1 cellular context compared by ENCODE assay signal in genomic region chr22:20084547-20085413, GRCh38.
TF ChIP-seq lines count a peak whose summit lies in the region.

No MANE protein-coding gene starts in this region.

TF ChIP-seq in K562, 482 proteins besides CTCF, POLR2A, EP300 and RAD21 (continued from another document and continues in another):
- TF ChIP-seq, protein P1, sequence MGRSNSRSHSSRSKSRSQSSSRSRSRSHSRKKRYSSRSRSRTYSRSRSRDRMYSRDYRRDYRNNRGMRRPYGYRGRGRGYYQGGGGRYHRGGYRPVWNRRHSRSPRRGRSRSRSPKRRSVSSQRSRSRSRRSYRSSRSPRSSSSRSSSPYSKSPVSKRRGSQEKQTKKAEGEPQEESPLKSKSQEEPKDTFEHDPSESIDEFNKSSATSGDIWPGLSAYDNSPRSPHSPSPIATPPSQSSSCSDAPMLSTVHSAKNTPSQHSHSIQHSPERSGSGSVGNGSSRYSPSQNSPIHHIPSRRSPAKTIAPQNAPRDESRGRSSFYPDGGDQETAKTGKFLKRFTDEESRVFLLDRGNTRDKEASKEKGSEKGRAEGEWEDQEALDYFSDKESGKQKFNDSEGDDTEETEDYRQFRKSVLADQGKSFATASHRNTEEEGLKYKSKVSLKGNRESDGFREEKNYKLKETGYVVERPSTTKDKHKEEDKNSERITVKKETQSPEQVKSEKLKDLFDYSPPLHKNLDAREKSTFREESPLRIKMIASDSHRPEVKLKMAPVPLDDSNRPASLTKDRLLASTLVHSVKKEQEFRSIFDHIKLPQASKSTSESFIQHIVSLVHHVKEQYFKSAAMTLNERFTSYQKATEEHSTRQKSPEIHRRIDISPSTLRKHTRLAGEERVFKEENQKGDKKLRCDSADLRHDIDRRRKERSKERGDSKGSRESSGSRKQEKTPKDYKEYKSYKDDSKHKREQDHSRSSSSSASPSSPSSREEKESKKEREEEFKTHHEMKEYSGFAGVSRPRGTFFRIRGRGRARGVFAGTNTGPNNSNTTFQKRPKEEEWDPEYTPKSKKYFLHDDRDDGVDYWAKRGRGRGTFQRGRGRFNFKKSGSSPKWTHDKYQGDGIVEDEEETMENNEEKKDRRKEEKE (IDR thresholded peaks at IDR 0.05; ENCODE audit: borderline replicate concordance in 1 of 2, control insufficient read depth in 1 of 2, low read depth in 2 of 2, low read length in 1 of 2) = no peak
- TF ChIP-seq PHF21A (IDR thresholded peaks at IDR 0.05; ENCODE audit: borderline replicate concordance, low read depth) (no peak), L3MBTL2 (IDR thresholded peaks at IDR 0.05) (no peak), MLX (CRISPR knock-in tag; conservative IDR thresholded peaks at IDR 0.05) (peak in 1 of 2 experiments; percentile 94; a peak in 2 of 4 replicates), ZSCAN29 (IDR thresholded peaks at IDR 0.05) (no peak), ZNF695 (CRISPR knock-in tag; IDR thresholded peaks at IDR 0.05) (no peak), FOXK1 (CRISPR knock-in tag; IDR thresholded peaks at IDR 0.05; ENCODE audit: borderline replicate concordance) (no peak), HIVEP1 (CRISPR knock-in tag; IDR thresholded peaks at IDR 0.05) (no peak), MED1 (CRISPR knock-in tag; IDR thresholded peaks at IDR 0.05; ENCODE audit: borderline replicate concordance) (no peak), ZNF583 (CRISPR knock-in tag; IDR thresholded peaks at IDR 0.05) (peak; percentile 67; the same call in 1 of the 2 replicates), FOXJ2 (tag; IDR thresholded peaks at IDR 0.05) (no peak), HDAC8 (tag; IDR thresholded peaks at IDR 0.05) (no peak), MAX (CRISPR knock-in tag; IDR thresholded peaks at IDR 0.05) (no peak), TRIM28 (IDR thresholded peaks at IDR 0.05) (no peak), SUPT5H (IDR thresholded peaks at IDR 0.05) (no peak), ZBTB7A (IDR thresholded peaks at IDR 0.05; ENCODE audit: borderline replicate concordance, control insufficient read depth, low read depth, low read length) (no peak), PATZ1 (CRISPR knock-in tag; IDR thresholded peaks at IDR 0.05; ENCODE audit: borderline replicate concordance) (no peak), TSC22D4 (tag; IDR thresholded peaks at IDR 0.05) (no peak), JUN (IDR thresholded peaks at IDR 0.05; ENCODE audit: borderline replicate concordance, low read depth, low read length) (peak; percentile 93; the same call in 1 of the 2 replicates), JUN (CRISPR knock-in tag; IDR thresholded peaks at IDR 0.05; ENCODE audit: borderline replicate concordance) (no peak), ZNF280A (IDR thresholded peaks at IDR 0.05; ENCODE audit: low read depth, partially characterized antibody) (no peak), FOXA1 (IDR thresholded peaks at IDR 0.05; ENCODE audit: borderline replicate concordance) (no peak), ZBTB26 (CRISPR knock-in tag; IDR thresholded peaks at IDR 0.05) (no peak)
- TF ChIP-seq, protein P2, sequence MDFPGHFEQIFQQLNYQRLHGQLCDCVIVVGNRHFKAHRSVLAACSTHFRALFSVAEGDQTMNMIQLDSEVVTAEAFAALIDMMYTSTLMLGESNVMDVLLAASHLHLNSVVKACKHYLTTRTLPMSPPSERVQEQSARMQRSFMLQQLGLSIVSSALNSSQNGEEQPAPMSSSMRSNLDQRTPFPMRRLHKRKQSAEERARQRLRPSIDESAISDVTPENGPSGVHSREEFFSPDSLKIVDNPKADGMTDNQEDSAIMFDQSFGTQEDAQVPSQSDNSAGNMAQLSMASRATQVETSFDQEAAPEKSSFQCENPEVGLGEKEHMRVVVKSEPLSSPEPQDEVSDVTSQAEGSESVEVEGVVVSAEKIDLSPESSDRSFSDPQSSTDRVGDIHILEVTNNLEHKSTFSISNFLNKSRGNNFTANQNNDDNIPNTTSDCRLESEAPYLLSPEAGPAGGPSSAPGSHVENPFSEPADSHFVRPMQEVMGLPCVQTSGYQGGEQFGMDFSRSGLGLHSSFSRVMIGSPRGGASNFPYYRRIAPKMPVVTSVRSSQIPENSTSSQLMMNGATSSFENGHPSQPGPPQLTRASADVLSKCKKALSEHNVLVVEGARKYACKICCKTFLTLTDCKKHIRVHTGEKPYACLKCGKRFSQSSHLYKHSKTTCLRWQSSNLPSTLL (IDR thresholded peaks at IDR 0.05) = no peak
- TF ChIP-seq, protein P3, sequence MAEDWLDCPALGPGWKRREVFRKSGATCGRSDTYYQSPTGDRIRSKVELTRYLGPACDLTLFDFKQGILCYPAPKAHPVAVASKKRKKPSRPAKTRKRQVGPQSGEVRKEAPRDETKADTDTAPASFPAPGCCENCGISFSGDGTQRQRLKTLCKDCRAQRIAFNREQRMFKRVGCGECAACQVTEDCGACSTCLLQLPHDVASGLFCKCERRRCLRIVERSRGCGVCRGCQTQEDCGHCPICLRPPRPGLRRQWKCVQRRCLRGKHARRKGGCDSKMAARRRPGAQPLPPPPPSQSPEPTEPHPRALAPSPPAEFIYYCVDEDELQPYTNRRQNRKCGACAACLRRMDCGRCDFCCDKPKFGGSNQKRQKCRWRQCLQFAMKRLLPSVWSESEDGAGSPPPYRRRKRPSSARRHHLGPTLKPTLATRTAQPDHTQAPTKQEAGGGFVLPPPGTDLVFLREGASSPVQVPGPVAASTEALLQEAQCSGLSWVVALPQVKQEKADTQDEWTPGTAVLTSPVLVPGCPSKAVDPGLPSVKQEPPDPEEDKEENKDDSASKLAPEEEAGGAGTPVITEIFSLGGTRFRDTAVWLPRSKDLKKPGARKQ (CRISPR knock-in tag; IDR thresholded peaks at IDR 0.05) = no peak
- TF ChIP-seq, protein P4, sequence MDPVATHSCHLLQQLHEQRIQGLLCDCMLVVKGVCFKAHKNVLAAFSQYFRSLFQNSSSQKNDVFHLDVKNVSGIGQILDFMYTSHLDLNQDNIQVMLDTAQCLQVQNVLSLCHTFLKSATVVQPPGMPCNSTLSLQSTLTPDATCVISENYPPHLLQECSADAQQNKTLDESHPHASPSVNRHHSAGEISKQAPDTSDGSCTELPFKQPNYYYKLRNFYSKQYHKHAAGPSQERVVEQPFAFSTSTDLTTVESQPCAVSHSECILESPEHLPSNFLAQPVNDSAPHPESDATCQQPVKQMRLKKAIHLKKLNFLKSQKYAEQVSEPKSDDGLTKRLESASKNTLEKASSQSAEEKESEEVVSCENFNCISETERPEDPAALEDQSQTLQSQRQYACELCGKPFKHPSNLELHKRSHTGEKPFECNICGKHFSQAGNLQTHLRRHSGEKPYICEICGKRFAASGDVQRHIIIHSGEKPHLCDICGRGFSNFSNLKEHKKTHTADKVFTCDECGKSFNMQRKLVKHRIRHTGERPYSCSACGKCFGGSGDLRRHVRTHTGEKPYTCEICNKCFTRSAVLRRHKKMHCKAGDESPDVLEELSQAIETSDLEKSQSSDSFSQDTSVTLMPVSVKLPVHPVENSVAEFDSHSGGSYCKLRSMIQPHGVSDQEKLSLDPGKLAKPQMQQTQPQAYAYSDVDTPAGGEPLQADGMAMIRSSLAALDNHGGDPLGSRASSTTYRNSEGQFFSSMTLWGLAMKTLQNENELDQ (CRISPR knock-in tag; IDR thresholded peaks at IDR 0.05; ENCODE audit: borderline replicate concordance) = no peak
